8 cellular contexts compared by ENCODE assay signal in genomic region chrX:22135994-22136684, GRCh38.
DNase-seq lines count a peak whose midpoint lies in the region; ATAC-seq, FAIRE-seq and TF ChIP-seq lines count a peak whose summit lies in the region.

No MANE protein-coding gene starts in this region.

- H3K4me3 ChIP-seq in GM23338 (no peak overlapping the region), keratinocyte (ENCODE audit: control insufficient read depth in 2 of 3, extremely low read depth in 1 of 3, insufficient read depth in 2 of 3, low read depth in 1 of 3, low read length in 3 of 3) (peak overlapping the region in 2 of 3 experiments; percentile 8 to 50)

- H3K4me2 ChIP-seq in GM23338 (no peak overlapping the region), keratinocyte (ENCODE audit: control insufficient read depth, extremely low read depth, insufficient read depth, low read depth, low read length) (peak overlapping the region; percentile 88)

- peak overlapping the region; percentile 49; the same call in 1 of the 2 replicates for H3K27ac Mint-ChIP-seq in GM23338
- peak overlapping the region; percentile 91 for H3K27ac Mint-ChIP-seq in MCF 10A (ENCODE audit: low read depth, unreplicated experiment)
- H3K27ac Mint-ChIP-seq in stimulated activated naive CD8-positive, alpha-beta T cell treated with anti-CD3 and anti-CD28 coated beads, Interleukin-15, Interleukin-2, amounts not matched to agents 100 ng/mL and 50 ng/mL, for 24 hours, result peak overlapping the region; percentile 45

- H3K4me1 ChIP-seq in GM23338 (ENCODE audit: insufficient read depth) (no peaks in the 10 kb centered on the region), keratinocyte (ENCODE audit: control insufficient read depth, extremely low read depth, insufficient read depth, low read length) (peaks cover 30% of the 10 kb centered on the region)

- H3K27me3 ChIP-seq in GM23338 (ENCODE audit: insufficient read depth) (no peaks in the 10 kb centered on the region), keratinocyte (ENCODE audit: control insufficient read depth, extremely low read depth, insufficient read depth, low read length) (no peaks in the 10 kb centered on the region)

- peak overlapping the region; percentile 68 for H3K9ac ChIP-seq in keratinocyte (ENCODE audit: control insufficient read depth, extremely low read depth, insufficient read depth, low read length)

- H4K20me1 ChIP-seq in GM23338 (replicated peaks; ENCODE audit: insufficient read depth) (no peaks in the 10 kb centered on the region), keratinocyte (ENCODE audit: control insufficient read depth, extremely low read depth, insufficient read depth, low read length) (no peaks in the 10 kb centered on the region)

- no peaks in the 10 kb centered on the region for H3K36me3 ChIP-seq in GM23338 (ENCODE audit: insufficient read depth)
- no peaks in the 10 kb centered on the region for H3K36me3 ChIP-seq in keratinocyte (ENCODE audit: control insufficient read depth in 2 of 2, extremely low read depth in 1 of 2, insufficient read depth in 2 of 2, low read length in 2 of 2)

- H3K79me2 ChIP-seq in GM23338 (replicated peaks; ENCODE audit: insufficient read depth), result no peaks in the 10 kb centered on the region
- H3K79me2 ChIP-seq in keratinocyte (ENCODE audit: control insufficient read depth, insufficient read depth, low read length), result no peaks in the 10 kb centered on the region

- H3K27me3 Mint-ChIP-seq in GM23338 (ENCODE audit: insufficient read depth, low read depth, poor library complexity) (peaks cover 2% of the 10 kb centered on the region), MCF 10A (ENCODE audit: insufficient read depth, unreplicated experiment) (no peaks in the 10 kb centered on the region)
- no peaks in the 10 kb centered on the region for H3K27me3 Mint-ChIP-seq in stimulated activated naive CD8-positive, alpha-beta T cell treated with anti-CD3 and anti-CD28 coated beads, Interleukin-15, Interleukin-2, amounts not matched to agents 100 ng/mL and 50 ng/mL, for 24 hours

- in situ Hi-C loops in Caki2 (cut with HindIII; ENCODE audit: low pct_unique_long_range_greater_than_20kb, low sequenced_read_pairs), result no loop called here

- H3K36me3 Mint-ChIP-seq in GM23338 (ENCODE audit: low read depth), result no peaks in the 10 kb centered on the region
- H3K36me3 Mint-ChIP-seq in MCF 10A (ENCODE audit: insufficient read depth, unreplicated experiment), result no peaks in the 10 kb centered on the region
- H3K36me3 Mint-ChIP-seq in stimulated activated naive CD8-positive, alpha-beta T cell treated with anti-CD3 and anti-CD28 coated beads, Interleukin-15, Interleukin-2, amounts not matched to agents 100 ng/mL and 50 ng/mL, for 24 hours (ENCODE audit: low read depth), result peaks cover 4% of the 10 kb centered on the region

- H2AFZ ChIP-seq in GM23338, result no peak overlapping the region
- H2AFZ ChIP-seq in keratinocyte (ENCODE audit: control insufficient read depth, low read length), result peak overlapping the region; percentile 69

- peak; percentile 90 for DNase-seq in Caki2 (ENCODE audit: low read depth)
- DNase-seq in GM23338 (ENCODE audit: low spot score), result peak; percentile 60
- DNase-seq in NCI-H460 (ENCODE audit: extremely low read depth, low read depth), result peak; percentile 58
- peak; percentile 87 for DNase-seq in MCF 10A (ENCODE audit: unreplicated experiment)
- no peak for DNase-seq in keratinocyte (ENCODE audit: low read depth, low spot score)

- no peaks in the 10 kb centered on the region for H3K9me1 ChIP-seq in keratinocyte (ENCODE audit: control insufficient read depth, extremely low read depth, insufficient read depth, low read length)

- POLR2A ChIA-PET in MCF 10A (lab: Yijun Ruan, JAX), result interaction anchor here (0.6 to 3.3 kb wide), 18 partner anchors 10 to 1531 kb away, joined by 3 to 23 read pairs (median 3); partner anchors contain the start of gene PRDX4

- CTCF ChIA-PET in MCF 10A (lab: Yijun Ruan, JAX), result interaction anchor here (0.5 to 4.4 kb wide), 75 partner anchors 9 to 1766 kb away, joined by 3 to 40 read pairs (median 4); no protein-coding TSS in a partner anchor

- H3K4me1 Mint-ChIP-seq in GM23338, result peaks cover 16% of the 10 kb centered on the region
- peaks cover 31% of the 10 kb centered on the region for H3K4me1 Mint-ChIP-seq in MCF 10A (ENCODE audit: insufficient read depth, unreplicated experiment)
- H3K4me1 Mint-ChIP-seq in stimulated activated naive CD8-positive, alpha-beta T cell treated with anti-CD3 and anti-CD28 coated beads, Interleukin-15, Interleukin-2, amounts not matched to agents 100 ng/mL and 50 ng/mL, for 24 hours (ENCODE audit: low read depth), result peaks cover 20% of the 10 kb centered on the region

- TF ChIP-seq CTCF in GM23338 (conservative IDR thresholded peaks at IDR 0.05; ENCODE audit: low read depth in 2 of 2) (peak; percentile 59 to 66), MCF 10A (IDR thresholded peaks at IDR 0.05; ENCODE audit: unreplicated experiment) (peak; percentile 78), keratinocyte (optimal IDR thresholded peaks at IDR 0.05 in 1 of 3, IDR thresholded peaks at IDR 0.05 in 1 of 3, conservative IDR thresholded peaks at IDR 0.05 in 1 of 3; ENCODE audit: extremely low read depth in 1 of 3, insufficient read depth in 2 of 3, low read length in 3 of 3) (peak; percentile 41 to 60 (median 56))

- dilution Hi-C loops in keratinocyte (cut with MboI; ENCODE audit: extremely low pct_ligation_motif_present, low sequenced_read_pairs), result no loop called here

- H3K9me3 Mint-ChIP-seq in GM23338 (no peaks in the 10 kb centered on the region), MCF 10A (ENCODE audit: unreplicated experiment) (no peaks in the 10 kb centered on the region)
- H3K9me3 Mint-ChIP-seq in stimulated activated naive CD8-positive, alpha-beta T cell treated with anti-CD3 and anti-CD28 coated beads, Interleukin-15, Interleukin-2, amounts not matched to agents 100 ng/mL and 50 ng/mL, for 24 hours, result no peaks in the 10 kb centered on the region

- TF ChIP-seq POLR2A in GM18505 (IDR thresholded peaks at IDR 0.05; ENCODE audit: borderline replicate concordance, extremely low read depth, insufficient read depth, insufficient read length), result no peak

- H3K9me3 ChIP-seq in keratinocyte (ENCODE audit: control insufficient read depth, low read depth, low read length), result no peaks in the 10 kb centered on the region

- intact Hi-C loops in MCF 10A (cut with micrococcal nuclease), result loop anchor here (1.0 to 10.0 kb wide), 9 partner anchors 55 to 1481 kb away; no protein-coding TSS in a partner anchor

- no TSS peak for BruUV-seq in MCF 10A (replicated peaks; lab: Mats Ljungman, UMichigan)

- H3K27ac ChIP-seq in GM23338 (ENCODE audit: low read depth) (no peak overlapping the region), keratinocyte (ENCODE audit: control insufficient read depth, insufficient read depth, low read length) (peak overlapping the region; percentile 91)

- H3K4me3 Mint-ChIP-seq in GM23338, result no peak overlapping the region; the same call in 2 of the 3 replicates
- H3K4me3 Mint-ChIP-seq in MCF 10A (ENCODE audit: unreplicated experiment), result peak overlapping the region; percentile 49
- H3K4me3 Mint-ChIP-seq in stimulated activated naive CD8-positive, alpha-beta T cell treated with anti-CD3 and anti-CD28 coated beads, Interleukin-15, Interleukin-2, amounts not matched to agents 100 ng/mL and 50 ng/mL, for 24 hours, result no peak overlapping the region

- no peaks in the 10 kb centered on the region for H3F3A ChIP-seq in GM23338 (replicated peaks; ENCODE audit: low read depth)

- peak; percentile 56 for ATAC-seq in GM23338
- ATAC-seq in GM18907 (IDR thresholded peaks at IDR 0.05; ENCODE audit: unreplicated experiment), result no peak
- ATAC-seq in GM18505 (IDR thresholded peaks at IDR 0.05; ENCODE audit: unreplicated experiment), result no peak

- peak; percentile 90 for FAIRE-seq in keratinocyte (lab: Jason Lieb, UNC)

- no peaks in the 10 kb centered on the region for H3K9me2 ChIP-seq in GM23338 (ENCODE audit: insufficient read depth)

TF ChIP-seq in GM23338, 12 proteins besides CTCF, POLR2A, EP300 and RAD21:
- TF ChIP-seq POLR2AphosphoS5 (IDR thresholded peaks at IDR 0.05; ENCODE audit: low read depth) (no peak), ETS1 (IDR thresholded peaks at IDR 0.05) (no peak), CREB1 (CRISPR knock-in tag; IDR thresholded peaks at IDR 0.05; ENCODE audit: low read depth) (no peak)
TF ChIP-seq in GM23338: peak in this region for 0.
